Comparison of ENCODE assay signal across 1 cellular context in the genomic region with DNA sequence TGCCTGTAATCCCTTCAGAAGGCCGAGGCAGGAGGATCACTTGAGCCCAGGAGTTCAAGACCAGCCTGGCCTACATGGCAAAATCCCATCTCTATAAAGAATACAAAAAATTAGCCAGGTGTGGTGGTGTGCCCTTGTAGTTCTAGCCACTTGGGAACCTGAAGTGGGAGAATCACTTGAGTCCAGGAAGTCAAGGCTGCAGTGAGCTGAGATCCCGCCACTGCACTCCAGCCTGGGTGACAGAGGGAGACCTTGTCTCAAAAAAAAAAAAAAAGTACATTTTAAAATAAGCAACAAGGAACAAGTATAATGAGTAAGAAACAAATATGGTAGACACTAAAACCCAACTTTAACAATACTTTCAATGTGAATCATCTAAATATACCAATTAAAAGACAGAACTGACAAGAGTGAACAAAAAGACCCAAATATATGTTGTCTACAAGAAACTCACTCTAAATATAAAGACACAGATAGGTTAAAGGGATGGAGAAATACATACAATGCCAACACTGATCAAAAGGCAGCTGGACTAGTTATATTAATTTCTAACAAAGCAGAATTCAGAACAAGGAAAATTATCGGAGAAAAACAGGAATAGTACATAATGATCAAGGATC.
TF ChIP-seq lines count a peak whose summit lies in the region.

No MANE protein-coding gene starts in this region.

TF ChIP-seq in K562, 482 proteins besides CTCF, POLR2A, EP300 and RAD21 (continues in another document):
- no peak for TF ChIP-seq CBX1 (IDR thresholded peaks at IDR 0.05; ENCODE audit: low read depth)
- TF ChIP-seq KLF16 (IDR thresholded peaks at IDR 0.05): no peak
- TF ChIP-seq, protein P1, sequence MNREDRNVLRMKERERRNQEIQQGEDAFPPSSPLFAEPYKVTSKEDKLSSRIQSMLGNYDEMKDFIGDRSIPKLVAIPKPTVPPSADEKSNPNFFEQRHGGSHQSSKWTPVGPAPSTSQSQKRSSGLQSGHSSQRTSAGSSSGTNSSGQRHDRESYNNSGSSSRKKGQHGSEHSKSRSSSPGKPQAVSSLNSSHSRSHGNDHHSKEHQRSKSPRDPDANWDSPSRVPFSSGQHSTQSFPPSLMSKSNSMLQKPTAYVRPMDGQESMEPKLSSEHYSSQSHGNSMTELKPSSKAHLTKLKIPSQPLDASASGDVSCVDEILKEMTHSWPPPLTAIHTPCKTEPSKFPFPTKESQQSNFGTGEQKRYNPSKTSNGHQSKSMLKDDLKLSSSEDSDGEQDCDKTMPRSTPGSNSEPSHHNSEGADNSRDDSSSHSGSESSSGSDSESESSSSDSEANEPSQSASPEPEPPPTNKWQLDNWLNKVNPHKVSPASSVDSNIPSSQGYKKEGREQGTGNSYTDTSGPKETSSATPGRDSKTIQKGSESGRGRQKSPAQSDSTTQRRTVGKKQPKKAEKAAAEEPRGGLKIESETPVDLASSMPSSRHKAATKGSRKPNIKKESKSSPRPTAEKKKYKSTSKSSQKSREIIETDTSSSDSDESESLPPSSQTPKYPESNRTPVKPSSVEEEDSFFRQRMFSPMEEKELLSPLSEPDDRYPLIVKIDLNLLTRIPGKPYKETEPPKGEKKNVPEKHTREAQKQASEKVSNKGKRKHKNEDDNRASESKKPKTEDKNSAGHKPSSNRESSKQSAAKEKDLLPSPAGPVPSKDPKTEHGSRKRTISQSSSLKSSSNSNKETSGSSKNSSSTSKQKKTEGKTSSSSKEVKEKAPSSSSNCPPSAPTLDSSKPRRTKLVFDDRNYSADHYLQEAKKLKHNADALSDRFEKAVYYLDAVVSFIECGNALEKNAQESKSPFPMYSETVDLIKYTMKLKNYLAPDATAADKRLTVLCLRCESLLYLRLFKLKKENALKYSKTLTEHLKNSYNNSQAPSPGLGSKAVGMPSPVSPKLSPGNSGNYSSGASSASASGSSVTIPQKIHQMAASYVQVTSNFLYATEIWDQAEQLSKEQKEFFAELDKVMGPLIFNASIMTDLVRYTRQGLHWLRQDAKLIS (CRISPR knock-in tag; IDR thresholded peaks at IDR 0.05): no peak
- TF ChIP-seq, protein P2, sequence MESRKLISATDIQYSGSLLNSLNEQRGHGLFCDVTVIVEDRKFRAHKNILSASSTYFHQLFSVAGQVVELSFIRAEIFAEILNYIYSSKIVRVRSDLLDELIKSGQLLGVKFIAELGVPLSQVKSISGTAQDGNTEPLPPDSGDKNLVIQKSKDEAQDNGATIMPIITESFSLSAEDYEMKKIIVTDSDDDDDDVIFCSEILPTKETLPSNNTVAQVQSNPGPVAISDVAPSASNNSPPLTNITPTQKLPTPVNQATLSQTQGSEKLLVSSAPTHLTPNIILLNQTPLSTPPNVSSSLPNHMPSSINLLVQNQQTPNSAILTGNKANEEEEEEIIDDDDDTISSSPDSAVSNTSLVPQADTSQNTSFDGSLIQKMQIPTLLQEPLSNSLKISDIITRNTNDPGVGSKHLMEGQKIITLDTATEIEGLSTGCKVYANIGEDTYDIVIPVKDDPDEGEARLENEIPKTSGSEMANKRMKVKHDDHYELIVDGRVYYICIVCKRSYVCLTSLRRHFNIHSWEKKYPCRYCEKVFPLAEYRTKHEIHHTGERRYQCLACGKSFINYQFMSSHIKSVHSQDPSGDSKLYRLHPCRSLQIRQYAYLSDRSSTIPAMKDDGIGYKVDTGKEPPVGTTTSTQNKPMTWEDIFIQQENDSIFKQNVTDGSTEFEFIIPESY (CRISPR knock-in tag; IDR thresholded peaks at IDR 0.05): peak; percentile 70; the same call in 1 of the 2 replicates
- TF ChIP-seq DMBX1 (CRISPR knock-in tag; IDR thresholded peaks at IDR 0.05; ENCODE audit: borderline replicate concordance): peak; percentile 47; the same call in 1 of the 2 replicates
- TF ChIP-seq ZNF316 (IDR thresholded peaks at IDR 0.05): no peak
- no peak for TF ChIP-seq FOXJ2 (tag; IDR thresholded peaks at IDR 0.05)
- peak; percentile 37 for TF ChIP-seq BRD9 (IDR thresholded peaks at IDR 0.05; ENCODE audit: low read depth, partially characterized antibody)
- TF ChIP-seq EHMT2 (IDR thresholded peaks at IDR 0.05): 0 out of 2 replicates have a peak, but pooled peaks have one; percentile 14
- TF ChIP-seq, protein P3, sequence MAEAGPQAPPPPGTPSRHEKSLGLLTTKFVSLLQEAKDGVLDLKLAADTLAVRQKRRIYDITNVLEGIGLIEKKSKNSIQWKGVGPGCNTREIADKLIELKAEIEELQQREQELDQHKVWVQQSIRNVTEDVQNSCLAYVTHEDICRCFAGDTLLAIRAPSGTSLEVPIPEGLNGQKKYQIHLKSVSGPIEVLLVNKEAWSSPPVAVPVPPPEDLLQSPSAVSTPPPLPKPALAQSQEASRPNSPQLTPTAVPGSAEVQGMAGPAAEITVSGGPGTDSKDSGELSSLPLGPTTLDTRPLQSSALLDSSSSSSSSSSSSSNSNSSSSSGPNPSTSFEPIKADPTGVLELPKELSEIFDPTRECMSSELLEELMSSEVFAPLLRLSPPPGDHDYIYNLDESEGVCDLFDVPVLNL (CRISPR knock-in tag; IDR thresholded peaks at IDR 0.05; ENCODE audit: low read depth): no peak
- peak; percentile 48; the same call in 1 of the 2 replicates for TF ChIP-seq ZNF384 (IDR thresholded peaks at IDR 0.05; ENCODE audit: low read depth, low read length)
- TF ChIP-seq, protein P4, sequence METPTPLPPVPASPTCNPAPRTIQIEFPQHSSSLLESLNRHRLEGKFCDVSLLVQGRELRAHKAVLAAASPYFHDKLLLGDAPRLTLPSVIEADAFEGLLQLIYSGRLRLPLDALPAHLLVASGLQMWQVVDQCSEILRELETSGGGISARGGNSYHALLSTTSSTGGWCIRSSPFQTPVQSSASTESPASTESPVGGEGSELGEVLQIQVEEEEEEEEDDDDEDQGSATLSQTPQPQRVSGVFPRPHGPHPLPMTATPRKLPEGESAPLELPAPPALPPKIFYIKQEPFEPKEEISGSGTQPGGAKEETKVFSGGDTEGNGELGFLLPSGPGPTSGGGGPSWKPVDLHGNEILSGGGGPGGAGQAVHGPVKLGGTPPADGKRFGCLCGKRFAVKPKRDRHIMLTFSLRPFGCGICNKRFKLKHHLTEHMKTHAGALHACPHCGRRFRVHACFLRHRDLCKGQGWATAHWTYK (CRISPR knock-in tag; IDR thresholded peaks at IDR 0.05): no peak
- TF ChIP-seq, protein P5, sequence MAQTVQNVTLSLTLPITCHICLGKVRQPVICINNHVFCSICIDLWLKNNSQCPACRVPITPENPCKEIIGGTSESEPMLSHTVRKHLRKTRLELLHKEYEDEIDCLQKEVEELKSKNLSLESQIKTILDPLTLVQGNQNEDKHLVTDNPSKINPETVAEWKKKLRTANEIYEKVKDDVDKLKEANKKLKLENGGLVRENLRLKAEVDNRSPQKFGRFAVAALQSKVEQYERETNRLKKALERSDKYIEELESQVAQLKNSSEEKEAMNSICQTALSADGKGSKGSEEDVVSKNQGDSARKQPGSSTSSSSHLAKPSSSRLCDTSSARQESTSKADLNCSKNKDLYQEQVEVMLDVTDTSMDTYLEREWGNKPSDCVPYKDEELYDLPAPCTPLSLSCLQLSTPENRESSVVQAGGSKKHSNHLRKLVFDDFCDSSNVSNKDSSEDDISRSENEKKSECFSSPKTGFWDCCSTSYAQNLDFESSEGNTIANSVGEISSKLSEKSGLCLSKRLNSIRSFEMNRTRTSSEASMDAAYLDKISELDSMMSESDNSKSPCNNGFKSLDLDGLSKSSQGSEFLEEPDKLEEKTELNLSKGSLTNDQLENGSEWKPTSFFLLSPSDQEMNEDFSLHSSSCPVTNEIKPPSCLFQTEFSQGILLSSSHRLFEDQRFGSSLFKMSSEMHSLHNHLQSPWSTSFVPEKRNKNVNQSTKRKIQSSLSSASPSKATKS (CRISPR knock-in tag; IDR thresholded peaks at IDR 0.05): no peak
- TF ChIP-seq NFRKB (IDR thresholded peaks at IDR 0.05; ENCODE audit: low read depth): peak; percentile 67
- no peak for TF ChIP-seq MYBL2 (IDR thresholded peaks at IDR 0.05; ENCODE audit: low read depth)
- TF ChIP-seq MYBL2 (CRISPR knock-in tag; IDR thresholded peaks at IDR 0.05; ENCODE audit: borderline replicate concordance): no peak
- peak; percentile 13; the same call in 1 of the 2 replicates for TF ChIP-seq SUPT5H (IDR thresholded peaks at IDR 0.05)
- TF ChIP-seq ZNF140 (CRISPR knock-in tag; IDR thresholded peaks at IDR 0.05): no peak
- TF ChIP-seq HDAC3 (IDR thresholded peaks at IDR 0.05; ENCODE audit: borderline replicate concordance, partially characterized antibody): no peak
- TF ChIP-seq, protein P6, sequence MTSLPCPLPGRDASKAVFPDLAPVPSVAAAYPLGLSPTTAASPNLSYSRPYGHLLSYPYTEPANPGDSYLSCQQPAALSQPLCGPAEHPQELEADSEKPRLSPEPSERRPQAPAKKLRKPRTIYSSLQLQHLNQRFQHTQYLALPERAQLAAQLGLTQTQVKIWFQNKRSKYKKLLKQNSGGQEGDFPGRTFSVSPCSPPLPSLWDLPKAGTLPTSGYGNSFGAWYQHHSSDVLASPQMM (CRISPR knock-in tag; IDR thresholded peaks at IDR 0.05): no peak
- no peak for TF ChIP-seq KDM5B (IDR thresholded peaks at IDR 0.05; ENCODE audit: insufficient replicate concordance, low read depth, low read length)
- no peak for TF ChIP-seq SRSF7 (optimal IDR thresholded peaks at IDR 0.05; ENCODE audit: low read depth, low read length)
- TF ChIP-seq ZZZ3 (IDR thresholded peaks at IDR 0.05): no peak
- TF ChIP-seq ZNF79 (CRISPR knock-in tag; IDR thresholded peaks at IDR 0.05; ENCODE audit: low read depth): no peak
- peak; percentile 52; the same call in 1 of the 2 replicates for TF ChIP-seq THRAP3 (IDR thresholded peaks at IDR 0.05; ENCODE audit: borderline replicate concordance)
- TF ChIP-seq, protein P7, sequence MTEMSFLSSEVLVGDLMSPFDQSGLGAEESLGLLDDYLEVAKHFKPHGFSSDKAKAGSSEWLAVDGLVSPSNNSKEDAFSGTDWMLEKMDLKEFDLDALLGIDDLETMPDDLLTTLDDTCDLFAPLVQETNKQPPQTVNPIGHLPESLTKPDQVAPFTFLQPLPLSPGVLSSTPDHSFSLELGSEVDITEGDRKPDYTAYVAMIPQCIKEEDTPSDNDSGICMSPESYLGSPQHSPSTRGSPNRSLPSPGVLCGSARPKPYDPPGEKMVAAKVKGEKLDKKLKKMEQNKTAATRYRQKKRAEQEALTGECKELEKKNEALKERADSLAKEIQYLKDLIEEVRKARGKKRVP (CRISPR knock-in tag; IDR thresholded peaks at IDR 0.05): no peak
- TF ChIP-seq, protein P8, sequence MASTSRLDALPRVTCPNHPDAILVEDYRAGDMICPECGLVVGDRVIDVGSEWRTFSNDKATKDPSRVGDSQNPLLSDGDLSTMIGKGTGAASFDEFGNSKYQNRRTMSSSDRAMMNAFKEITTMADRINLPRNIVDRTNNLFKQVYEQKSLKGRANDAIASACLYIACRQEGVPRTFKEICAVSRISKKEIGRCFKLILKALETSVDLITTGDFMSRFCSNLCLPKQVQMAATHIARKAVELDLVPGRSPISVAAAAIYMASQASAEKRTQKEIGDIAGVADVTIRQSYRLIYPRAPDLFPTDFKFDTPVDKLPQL (IDR thresholded peaks at IDR 0.05; ENCODE audit: extremely low read depth, insufficient read length): no peak
- TF ChIP-seq HCFC1 (IDR thresholded peaks at IDR 0.05; ENCODE audit: low read depth, low read length): no peak
- no peak for TF ChIP-seq MEIS2 (IDR thresholded peaks at IDR 0.05; ENCODE audit: partially characterized antibody)
- no peak for TF ChIP-seq NUFIP1 (IDR thresholded peaks at IDR 0.05; ENCODE audit: partially characterized antibody)
- peak in 1 of 2 experiments; percentile 7 for TF ChIP-seq NCOA2 (IDR thresholded peaks at IDR 0.05; ENCODE audit: partially characterized antibody in 2 of 2)
- no peak for TF ChIP-seq ZNF76 (CRISPR knock-in tag; IDR thresholded peaks at IDR 0.05; ENCODE audit: borderline replicate concordance)
- TF ChIP-seq, protein P9, sequence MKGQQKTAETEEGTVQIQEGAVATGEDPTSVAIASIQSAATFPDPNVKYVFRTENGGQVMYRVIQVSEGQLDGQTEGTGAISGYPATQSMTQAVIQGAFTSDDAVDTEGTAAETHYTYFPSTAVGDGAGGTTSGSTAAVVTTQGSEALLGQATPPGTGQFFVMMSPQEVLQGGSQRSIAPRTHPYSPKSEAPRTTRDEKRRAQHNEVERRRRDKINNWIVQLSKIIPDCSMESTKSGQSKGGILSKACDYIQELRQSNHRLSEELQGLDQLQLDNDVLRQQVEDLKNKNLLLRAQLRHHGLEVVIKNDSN (CRISPR knock-in tag; IDR thresholded peaks at IDR 0.05): no peak
- TF ChIP-seq, protein P10, sequence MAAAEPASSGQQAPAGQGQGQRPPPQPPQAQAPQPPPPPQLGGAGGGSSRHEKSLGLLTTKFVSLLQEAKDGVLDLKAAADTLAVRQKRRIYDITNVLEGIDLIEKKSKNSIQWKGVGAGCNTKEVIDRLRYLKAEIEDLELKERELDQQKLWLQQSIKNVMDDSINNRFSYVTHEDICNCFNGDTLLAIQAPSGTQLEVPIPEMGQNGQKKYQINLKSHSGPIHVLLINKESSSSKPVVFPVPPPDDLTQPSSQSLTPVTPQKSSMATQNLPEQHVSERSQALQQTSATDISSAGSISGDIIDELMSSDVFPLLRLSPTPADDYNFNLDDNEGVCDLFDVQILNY (CRISPR knock-in tag; IDR thresholded peaks at IDR 0.05): no peak
- 0 out of 2 replicates have a peak, but pooled peaks have one; percentile 7 for TF ChIP-seq SMARCA4 (IDR thresholded peaks at IDR 0.05)
- TF ChIP-seq, protein P11, sequence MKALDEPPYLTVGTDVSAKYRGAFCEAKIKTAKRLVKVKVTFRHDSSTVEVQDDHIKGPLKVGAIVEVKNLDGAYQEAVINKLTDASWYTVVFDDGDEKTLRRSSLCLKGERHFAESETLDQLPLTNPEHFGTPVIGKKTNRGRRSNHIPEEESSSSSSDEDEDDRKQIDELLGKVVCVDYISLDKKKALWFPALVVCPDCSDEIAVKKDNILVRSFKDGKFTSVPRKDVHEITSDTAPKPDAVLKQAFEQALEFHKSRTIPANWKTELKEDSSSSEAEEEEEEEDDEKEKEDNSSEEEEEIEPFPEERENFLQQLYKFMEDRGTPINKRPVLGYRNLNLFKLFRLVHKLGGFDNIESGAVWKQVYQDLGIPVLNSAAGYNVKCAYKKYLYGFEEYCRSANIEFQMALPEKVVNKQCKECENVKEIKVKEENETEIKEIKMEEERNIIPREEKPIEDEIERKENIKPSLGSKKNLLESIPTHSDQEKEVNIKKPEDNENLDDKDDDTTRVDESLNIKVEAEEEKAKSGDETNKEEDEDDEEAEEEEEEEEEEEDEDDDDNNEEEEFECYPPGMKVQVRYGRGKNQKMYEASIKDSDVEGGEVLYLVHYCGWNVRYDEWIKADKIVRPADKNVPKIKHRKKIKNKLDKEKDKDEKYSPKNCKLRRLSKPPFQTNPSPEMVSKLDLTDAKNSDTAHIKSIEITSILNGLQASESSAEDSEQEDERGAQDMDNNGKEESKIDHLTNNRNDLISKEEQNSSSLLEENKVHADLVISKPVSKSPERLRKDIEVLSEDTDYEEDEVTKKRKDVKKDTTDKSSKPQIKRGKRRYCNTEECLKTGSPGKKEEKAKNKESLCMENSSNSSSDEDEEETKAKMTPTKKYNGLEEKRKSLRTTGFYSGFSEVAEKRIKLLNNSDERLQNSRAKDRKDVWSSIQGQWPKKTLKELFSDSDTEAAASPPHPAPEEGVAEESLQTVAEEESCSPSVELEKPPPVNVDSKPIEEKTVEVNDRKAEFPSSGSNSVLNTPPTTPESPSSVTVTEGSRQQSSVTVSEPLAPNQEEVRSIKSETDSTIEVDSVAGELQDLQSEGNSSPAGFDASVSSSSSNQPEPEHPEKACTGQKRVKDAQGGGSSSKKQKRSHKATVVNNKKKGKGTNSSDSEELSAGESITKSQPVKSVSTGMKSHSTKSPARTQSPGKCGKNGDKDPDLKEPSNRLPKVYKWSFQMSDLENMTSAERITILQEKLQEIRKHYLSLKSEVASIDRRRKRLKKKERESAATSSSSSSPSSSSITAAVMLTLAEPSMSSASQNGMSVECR (CRISPR knock-in tag; IDR thresholded peaks at IDR 0.05): no peak
